17 cellular contexts compared by ENCODE assay signal in genomic region chr7:126718419-126718818, GRCh38.
DNase-seq lines count a peak whose midpoint lies in the region; ATAC-seq, FAIRE-seq and TF ChIP-seq lines count a peak whose summit lies in the region.
"Had no signal": no experiment of that assay in that cellular context is flagged by ENCODE, and none has a peak within 500 bp of the region (broad histone marks: within the 10 kb centered on the region; RNA-seq: fewer than 3 reads in every experiment).

No MANE protein-coding gene starts in this region.

- no peak overlapping the region for H3K4me3 Mint-ChIP-seq in CD8-positive, alpha-beta T cell
- H3K4me3 Mint-ChIP-seq: CD8-positive, alpha-beta memory T cell had no signal

- in situ Hi-C loops in K562 (cut with MboI): no loop called here

- 1% methylated on average over 3 of the region's 3 CpGs for WGBS in K562 (ENCODE audit: insufficient coverage, low coverage, missing lambda C conversion rate)
- 73 to 83% methylated on average over 3 of the region's 3 CpGs for WGBS in tibial nerve, 2 donors

- H3K36me3 ChIP-seq in K562 (ENCODE audit: control insufficient read depth, insufficient read depth, low read length): no peaks in the 10 kb centered on the region
- no peaks in the 10 kb centered on the region for H3K36me3 ChIP-seq in tibial nerve
- H3K36me3 ChIP-seq in CD8-positive, alpha-beta T cell (ENCODE audit: insufficient read depth, low read length): no peaks in the 10 kb centered on the region
- H3K36me3 ChIP-seq: BLaER1 had no signal

- CTCF ChIA-PET in K562 (lab: Yijun Ruan, JAX; ENCODE audit: low intra/inter-chr PET ratio): no interaction called here
- CTCF ChIA-PET in CD8-positive, alpha-beta T cell (lab: Charles Lee): no interaction called here

- no TSS peak for BruUV-seq in K562 (replicated peaks; lab: Mats Ljungman, UMichigan)

- no peaks in the 10 kb centered on the region for H3K9me3 Mint-ChIP-seq in CD8-positive, alpha-beta T cell
- H3K9me3 Mint-ChIP-seq: CD8-positive, alpha-beta memory T cell had no signal

- H3K27me3 ChIP-seq in K562 (ENCODE audit: control insufficient read depth in 2 of 2, insufficient read depth in 2 of 2, low read length in 2 of 2): no peaks in the 10 kb centered on the region; a peak in 1 of 5 replicates
- H3K27me3 ChIP-seq in tibial nerve: no peaks in the 10 kb centered on the region
- H3K27me3 ChIP-seq in CD8-positive, alpha-beta T cell (ENCODE audit: insufficient read depth, low read length): no peaks in the 10 kb centered on the region
- H3K27me3 ChIP-seq: BLaER1 had no signal

- TF ChIP-seq EP300 in K562 (IDR thresholded peaks at IDR 0.05; ENCODE audit: low read length): no peak
- no peak for TF ChIP-seq EP300 in tibial nerve (IDR thresholded peaks at IDR 0.05)

- DNase-seq in GM19239 (ENCODE audit: insufficient read length, low spot score) (no peak), K562 (ENCODE audit: extremely low read depth in 1 of 4, low spot score in 3 of 4) (no peak), HT-29 (ENCODE audit: low spot score) (no peak), tibial nerve (ENCODE audit: low spot score in 2 of 2) (no peak)
- no peak for DNase-seq in CD8-positive, alpha-beta T cell
- DNase-seq: CD8-positive, alpha-beta memory T cell; DMS53; KBM-7; NCI-H1930; NCI-H345; NCI-H526; PC-3; T1000 had no signal

- ATAC-seq in GM18520 (IDR thresholded peaks at IDR 0.05; ENCODE audit: unreplicated experiment) (peak; percentile 50), HG03432 (IDR thresholded peaks at IDR 0.05; ENCODE audit: unreplicated experiment) (peak; percentile 30), K562 (no peak)
- ATAC-seq in CD8-positive, alpha-beta T cell: no peak
- ATAC-seq: PC-3 had no signal

- POLR2A ChIA-PET in K562 (lab: Yijun Ruan, JAX): no interaction called here
- POLR2A ChIA-PET in CD8-positive, alpha-beta T cell (lab: Charles Lee): no interaction called here

- H3K79me2 ChIP-seq in K562 (ENCODE audit: control insufficient read depth, insufficient read depth, low read length): no peaks in the 10 kb centered on the region

- no peak overlapping the region for H3K9ac ChIP-seq in K562 (ENCODE audit: insufficient read depth in 1 of 2, low read depth in 2 of 2, low read length in 2 of 2)
- H3K9ac ChIP-seq: BLaER1 had no signal

- H3K36me3 Mint-ChIP-seq in CD8-positive, alpha-beta T cell: no peaks in the 10 kb centered on the region
- H3K36me3 Mint-ChIP-seq: CD8-positive, alpha-beta memory T cell had no signal

- TF ChIP-seq CTCF in K562 (IDR thresholded peaks at IDR 0.05 in 2 of 3, conservative IDR thresholded peaks at IDR 0.05 in 1 of 3; ENCODE audit: insufficient read depth in 2 of 3, low read depth in 1 of 3, low read length in 3 of 3): no peak
- TF ChIP-seq CTCF in tibial nerve (IDR thresholded peaks at IDR 0.05): no peak
- TF ChIP-seq CTCF in CD8-positive, alpha-beta T cell (IDR thresholded peaks at IDR 0.05): no peak

- H4K20me1 ChIP-seq in K562 (replicated peaks; ENCODE audit: control insufficient read depth, insufficient read depth, low read length): no peaks in the 10 kb centered on the region
- H4K20me1 ChIP-seq: BLaER1 had no signal

- H3K4me1 ChIP-seq in K562 (replicated peaks in 1 of 2; ENCODE audit: control insufficient read depth in 2 of 2, insufficient read depth in 2 of 2, low read length in 2 of 2) (no peaks in the 10 kb centered on the region), tibial nerve (no peaks in the 10 kb centered on the region)
- no peaks in the 10 kb centered on the region for H3K4me1 ChIP-seq in CD8-positive, alpha-beta T cell (ENCODE audit: insufficient read depth, low read length)
- H3K4me1 ChIP-seq: BLaER1 had no signal

- no peak overlapping the region for H3K4me3 ChIP-seq in K562
- H3K4me3 ChIP-seq in tibial nerve: no peak overlapping the region
- H3K4me3 ChIP-seq in CD8-positive, alpha-beta T cell (ENCODE audit: low read depth, low read length): no peak overlapping the region
- H3K4me3 ChIP-seq: BLaER1 had no signal

- H2AFZ ChIP-seq in K562 (ENCODE audit: low read depth, low read length): peak overlapping the region; percentile 14; the same call in 1 of the 2 replicates

- intact Hi-C loops in K562 (cut with micrococcal nuclease): no loop called here
- intact Hi-C loops in CD8-positive, alpha-beta T cell (cut with DNase I, micrococcal nuclease): no loop called here

- no peak for TF ChIP-seq RAD21 in K562 (CRISPR knock-in tag; conservative IDR thresholded peaks at IDR 0.05 in 1 of 2, IDR thresholded peaks at IDR 0.05 in 1 of 2)

- FAIRE-seq in GM19239 (lab: Jason Lieb, UNC) (peak; percentile 70), K562 (lab: Jason Lieb, UNC) (no peak)
- FAIRE-seq: H54 had no signal

- H3K9me3 ChIP-seq in K562 (replicated peaks; ENCODE audit: control insufficient read depth, insufficient read depth, low read depth, low read length) (no peaks in the 10 kb centered on the region), tibial nerve (no peaks in the 10 kb centered on the region)
- no peaks in the 10 kb centered on the region for H3K9me3 ChIP-seq in CD8-positive, alpha-beta T cell (ENCODE audit: low read length)
- H3K9me3 ChIP-seq: BLaER1 had no signal

- H3K9me1 ChIP-seq in K562 (ENCODE audit: control insufficient read depth, insufficient read depth, low read length): no peaks in the 10 kb centered on the region

- no peak overlapping the region for H3K27ac Mint-ChIP-seq in CD8-positive, alpha-beta T cell
- H3K27ac Mint-ChIP-seq: CD8-positive, alpha-beta memory T cell had no signal

- no peaks in the 10 kb centered on the region for H3K27me3 Mint-ChIP-seq in CD8-positive, alpha-beta T cell (ENCODE audit: low read depth)
- H3K27me3 Mint-ChIP-seq: CD8-positive, alpha-beta memory T cell had no signal

- no peak overlapping the region for H3K27ac ChIP-seq in K562 (ENCODE audit: extremely low read depth, low read depth, low read length)
- H3K27ac ChIP-seq in tibial nerve: no peak overlapping the region
- H3K27ac ChIP-seq in CD8-positive, alpha-beta T cell (ENCODE audit: low read depth, low read length): no peak overlapping the region
- H3K27ac ChIP-seq: BLaER1 had no signal

- no peak overlapping the region for H3K4me2 ChIP-seq in K562 (ENCODE audit: insufficient read depth, low read length)
- H3K4me2 ChIP-seq: BLaER1 had no signal

- H3K4me1 Mint-ChIP-seq in CD8-positive, alpha-beta T cell (ENCODE audit: low read depth): no peaks in the 10 kb centered on the region
- H3K4me1 Mint-ChIP-seq: CD8-positive, alpha-beta memory T cell had no signal

- no peak for TF ChIP-seq POLR2A in K562 (conservative IDR thresholded peaks at IDR 0.05)
- no peak for TF ChIP-seq POLR2A in tibial nerve (IDR thresholded peaks at IDR 0.05)

TF ChIP-seq in K562, 482 proteins besides CTCF, POLR2A, EP300 and RAD21 (continues in another document):
- TF ChIP-seq TFAM (CRISPR knock-in tag; conservative IDR thresholded peaks at IDR 0.05) (no peak), CBX5 (IDR thresholded peaks at IDR 0.05; ENCODE audit: borderline replicate concordance, low read depth) (no peak), CBX3 (IDR thresholded peaks at IDR 0.05; ENCODE audit: borderline replicate concordance in 1 of 2, low read length in 2 of 2) (no peak), ZNF384 (IDR thresholded peaks at IDR 0.05; ENCODE audit: low read depth, low read length) (no peak), NEUROD1 (IDR thresholded peaks at IDR 0.05; ENCODE audit: borderline replicate concordance, low read depth, low read length, partially characterized antibody) (no peak), ZNF146 (CRISPR knock-in tag; IDR thresholded peaks at IDR 0.05; ENCODE audit: unreplicated experiment) (no peak), SP2 (IDR thresholded peaks at IDR 0.05; ENCODE audit: extremely low read depth, low read depth, low read length, poor library complexity, severe bottlenecking) (no peak), ZNF830 (CRISPR knock-in tag; IDR thresholded peaks at IDR 0.05) (no peak), THAP7 (CRISPR knock-in tag; IDR thresholded peaks at IDR 0.05) (no peak), ZBTB33 (CRISPR knock-in tag; IDR thresholded peaks at IDR 0.05) (no peak), NFIC (IDR thresholded peaks at IDR 0.05) (no peak), DIDO1 (tag; IDR thresholded peaks at IDR 0.05; ENCODE audit: low read depth) (no peak), RBM25 (IDR thresholded peaks at IDR 0.05; ENCODE audit: low read depth, low read length, severe bottlenecking) (no peak), SRSF9 (IDR thresholded peaks at IDR 0.05; ENCODE audit: borderline replicate concordance, low read depth, low read length) (no peak)

Comparison
In these comparisons a context has a peak if more than half of its experiments do, and no peak if none do; other contexts are left out.
1. ATAC-seq: peak in GM18520 (single experiment) and HG03432 (single experiment); none in K562 (single experiment) and CD8-positive, alpha-beta T cell (single experiment).